Comparison of ENCODE assay signal across 24 cellular contexts in genomic region chr10:12897278-12897677, GRCh38.
"Had no signal": no experiment of that assay in that cellular context is flagged by ENCODE, and none has a peak within 500 bp of the region (broad histone marks: within the 10 kb centered on the region; RNA-seq: fewer than 3 reads in every experiment).

No MANE protein-coding gene starts in this region.

- H3K27ac Mint-ChIP-seq: stimulated activated memory B cell treated with anti-CD40 and anti-IgM and Interleukin-4, amounts not matched to agents 10 μg/mL and 1 μg/mL and 100 μg/mL, for 72 hours; type B pancreatic cell had no signal

- H3K36me3 ChIP-seq: left lung, ovary, sigmoid colon had no signal

- H3K27ac ChIP-seq: dorsolateral prefrontal cortex, epithelial cell of prostate, foreskin keratinocyte, gastroesophageal sphincter, heart left ventricle, hepatocyte, left lung, ovary, sigmoid colon, testis, tibial artery had no signal

- H3K4me3 Mint-ChIP-seq: naive thymus-derived CD8-positive, alpha-beta T cell; nephron progenitor cell; stimulated activated memory B cell treated with anti-CD40 and anti-IgM and Interleukin-4, amounts not matched to agents 10 μg/mL and 1 μg/mL and 100 μg/mL, for 72 hours; type B pancreatic cell had no signal

- H3K4me3 ChIP-seq: dorsolateral prefrontal cortex, gastroesophageal sphincter, heart left ventricle, hepatocyte, left lung, ovary, sigmoid colon, testis, tibial artery had no signal

- ATAC-seq: esophagus mucosa; foreskin keratinocyte; gastroesophageal sphincter; heart left ventricle; left cardiac atrium; left lung; naive thymus-derived CD8-positive, alpha-beta T cell; stimulated activated memory B cell treated with anti-CD40 and anti-IgM and Interleukin-4, amounts not matched to agents 10 μg/mL and 1 μg/mL and 100 μg/mL, for 72 hours; stimulated activated naive CD8-positive, alpha-beta T cell treated with anti-CD3 and anti-CD28 coated beads, Interleukin-15, Interleukin-2, amounts not matched to agents 100 U/mL and 50 U/mL, for 24 hours had no signal

- DNase-seq: dorsolateral prefrontal cortex; effector CD4-positive, alpha-beta T cell; foreskin keratinocyte; heart left ventricle; left cardiac atrium; left lung; mesenchymal stem cell; naive thymus-derived CD8-positive, alpha-beta T cell; nephron progenitor cell; occipital lobe; ovary; posterior cingulate gyrus; sigmoid colon; stimulated activated CD4-positive, alpha-beta T cell treated with anti-CD3 and anti-CD28 coated beads, Interleukin-4, amount 100 ng/mL, for 4 hours; stimulated activated naive CD8-positive, alpha-beta T cell treated with anti-CD3 and anti-CD28 coated beads, Interleukin-15, Interleukin-2, amounts not matched to agents 100 U/mL and 50 U/mL, for 24 hours; substantia nigra; testis; tibial artery had no signal

- H3K27me3 ChIP-seq: dorsolateral prefrontal cortex, gastroesophageal sphincter, heart left ventricle, hepatocyte, ovary, sigmoid colon, testis, tibial artery had no signal

- H3K9me3 ChIP-seq: testis had no signal

- H3K4me1 ChIP-seq: foreskin keratinocyte, heart left ventricle, left lung, sigmoid colon, testis had no signal
